7 cellular contexts compared by ENCODE assay signal in genomic region chr10:103859161-103860141, GRCh38. TPM values are rescaled to one million over a fixed set of nuclear protein-coding genes. Genes with fewer than 3 reads are reported as not detected.
DNase-seq lines count a peak whose midpoint lies in the region; ATAC-seq and TF ChIP-seq lines count a peak whose summit lies in the region.

No MANE protein-coding gene starts in this region.

- DNase-seq in GM10248 (ENCODE audit: extremely low spot score) (peak; percentile 60), NCI-H774 (lab: John Stamatoyannopoulos, UW) (peak; percentile 6), epithelial cell of esophagus (ENCODE audit: low read depth) (peak; percentile 73), myocyte (ENCODE audit: low read depth) (peak; percentile 84), suprapubic skin (ENCODE audit: low spot score in 2 of 2) (no peak)
- DNase-seq in activated CD8-positive, alpha-beta memory T cell treated with anti-CD3 and anti-CD28 coated beads, Interleukin-2, amount 50 U/mL, for 48 hours = peak; percentile 70

- CTCF ChIA-PET in GM10248 (lab: Yijun Ruan, JAX) = interaction anchor here (1.0 to 3.8 kb wide), 9 partner anchors 11 to 254 kb away, joined by 3 to 66 read pairs (median 4); no protein-coding TSS in a partner anchor

- no peaks in the 10 kb centered on the region for H3K9me3 ChIP-seq in suprapubic skin

- H3K4me3 ChIP-seq in epithelial cell of esophagus (ENCODE audit: low read length) (no peak overlapping the region), suprapubic skin (no peak overlapping the region)

- TF ChIP-seq CTCF in GM10248 (IDR thresholded peaks at IDR 0.05; ENCODE audit: control extremely low read depth, extremely low read depth, low read depth, missing control alignments) (peak; percentile 46), epithelial cell of esophagus (IDR thresholded peaks at IDR 0.05; ENCODE audit: insufficient read depth, low read depth, low read length, missing control alignments) (peak; percentile 70), suprapubic skin (IDR thresholded peaks at IDR 0.05) (peak; percentile 55 to 59)

- peaks cover 28% of the 10 kb centered on the region for H3K4me1 ChIP-seq in suprapubic skin

- no peak for TF ChIP-seq POLR2A in suprapubic skin (IDR thresholded peaks at IDR 0.05)

- ATAC-seq in HG02678 (IDR thresholded peaks at IDR 0.05; ENCODE audit: unreplicated experiment) = peak; percentile 51

- TF ChIP-seq EP300 in suprapubic skin (IDR thresholded peaks at IDR 0.05) = no peak

- POLR2A ChIA-PET in GM10248 (lab: Yijun Ruan, JAX) = no interaction called here

- H3K27me3 ChIP-seq in suprapubic skin = no peaks in the 10 kb centered on the region

- WGBS in suprapubic skin = 40% methylated on average over 15 of the region's 15 CpGs

- H3K27ac ChIP-seq in suprapubic skin = no peak overlapping the region

- no peaks in the 10 kb centered on the region for H3K36me3 ChIP-seq in suprapubic skin

RNA-seq across cellular contexts. Expression of gene SH3PXD2A, which starts 4.1 kb away (rescaled TPM):
- total RNA-seq in myocyte = 38.8 and 48.5 TPM in 2 replicates
- 158 TPM for polyA plus RNA-seq in myocyte (2012)
- 10 to 100 TPM; 55.7 to 71.8 (median 66.8) TPM for total RNA-seq in suprapubic skin

RNA-seq across cellular contexts. Expression of gene STN1, which starts 58.5 kb away (rescaled TPM):
- 51.2 and 77.2 TPM in 2 replicates for total RNA-seq in myocyte
- 32.0 TPM for polyA plus RNA-seq in myocyte (2012)
- 10 to 100 TPM; 13.8 to 24.8 (median 22.9) TPM for total RNA-seq in suprapubic skin

Comparison
In these comparisons a context has a peak if more than half of its experiments do, and no peak if none do; other contexts are left out.
1. DNase-seq: peak in GM10248 (single experiment), NCI-H774 (single experiment), activated CD8-positive, alpha-beta memory T cell treated with anti-CD3 and anti-CD28 coated beads, Interleukin-2, amount 50 U/mL, for 48 hours (single experiment), epithelial cell of esophagus (single experiment) and myocyte (single experiment); none in suprapubic skin (0 of 2).
2. Peak in every context shown above with its lines, with median percentiles within 50 percentile points of each other: CTCF ChIP-seq.